Comparison of ENCODE assay signal across 8 cellular contexts in genomic region chr11:8081591-8082021, GRCh38. TPM values are rescaled to one million over a fixed set of nuclear protein-coding genes. Genes with fewer than 3 reads are reported as not detected.
DNase-seq lines count a peak whose midpoint lies in the region; ATAC-seq and TF ChIP-seq lines count a peak whose summit lies in the region.

No MANE protein-coding gene starts in this region.

- DNase-seq in EL: peak; percentile 27
- DNase-seq in WTC11 (ENCODE audit: low spot score): no peak
- no peak for DNase-seq in glutamatergic neuron
- no peak for DNase-seq in retinal pigment epithelial cell (ENCODE audit: low read depth)
- no peak for DNase-seq in NOMO-1 treated with DMSO at 0.1 percent for 48 hours (lab: John Stamatoyannopoulos, UW; ENCODE audit: unreplicated experiment)

- TF ChIP-seq CTCF in WTC11 (IDR thresholded peaks at IDR 0.05) (no peak), glutamatergic neuron (IDR thresholded peaks at IDR 0.05; ENCODE audit: partially characterized antibody, unreplicated experiment) (no peak), retinal pigment epithelial cell (conservative IDR thresholded peaks at IDR 0.05; ENCODE audit: low read depth, low read length) (no peak)

- H3K9me3 Mint-ChIP-seq in WTC11 (no peaks in the 10 kb centered on the region), glutamatergic neuron (ENCODE audit: unreplicated experiment) (peaks cover 6% of the 10 kb centered on the region)

- H3K27ac Mint-ChIP-seq in WTC11 (no peak overlapping the region), glutamatergic neuron (ENCODE audit: unreplicated experiment) (no peak overlapping the region)

- ATAC-seq in WTC11 (no peak), GM18907 (IDR thresholded peaks at IDR 0.05; ENCODE audit: unreplicated experiment) (no peak), GM21717 (IDR thresholded peaks at IDR 0.05; ENCODE audit: unreplicated experiment) (no peak), HG03025 (IDR thresholded peaks at IDR 0.05; ENCODE audit: low FRiP score, unreplicated experiment) (no peak)

- CTCF ChIA-PET in WTC11 (lab: Charles Lee): interaction anchor here (0.6 to 6.6 kb wide), 16 partner anchors 10 to 783 kb away, joined by 3 to 63 read pairs (median 6); partner anchors contain the start of genes EIF3F, LMO1 and RIC3

- H3K27me3 Mint-ChIP-seq in WTC11 (ENCODE audit: low read depth) (peaks cover 42% of the 10 kb centered on the region), glutamatergic neuron (ENCODE audit: unreplicated experiment) (peaks cover 18% of the 10 kb centered on the region)

- H3K4me3 Mint-ChIP-seq in WTC11: peak overlapping the region; percentile 79
- H3K4me3 Mint-ChIP-seq in glutamatergic neuron (ENCODE audit: unreplicated experiment): peak overlapping the region; percentile 65

- POLR2A ChIA-PET in WTC11 (lab: Charles Lee): interaction anchor here (0.7 kb wide), 1 partner anchor 9 kb away, joined by 3 read pairs; no protein-coding TSS in a partner anchor

- H3K4me1 Mint-ChIP-seq in WTC11 (peaks cover 55% of the 10 kb centered on the region), glutamatergic neuron (ENCODE audit: low read depth, unreplicated experiment) (peaks cover 8% of the 10 kb centered on the region)

- peak overlapping the region; percentile 40 for H3K4me3 ChIP-seq in retinal pigment epithelial cell (ENCODE audit: low read length)

- H3K36me3 Mint-ChIP-seq in WTC11 (no peaks in the 10 kb centered on the region), glutamatergic neuron (ENCODE audit: unreplicated experiment) (no peaks in the 10 kb centered on the region)

TF ChIP-seq in WTC11, 78 proteins besides CTCF, POLR2A, EP300 and RAD21:
- TF ChIP-seq, protein P1, sequence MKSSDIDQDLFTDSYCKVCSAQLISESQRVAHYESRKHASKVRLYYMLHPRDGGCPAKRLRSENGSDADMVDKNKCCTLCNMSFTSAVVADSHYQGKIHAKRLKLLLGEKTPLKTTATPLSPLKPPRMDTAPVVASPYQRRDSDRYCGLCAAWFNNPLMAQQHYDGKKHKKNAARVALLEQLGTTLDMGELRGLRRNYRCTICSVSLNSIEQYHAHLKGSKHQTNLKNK (CRISPR knock-in tag; IDR thresholded peaks at IDR 0.05): no peak
- TF ChIP-seq, protein P2, sequence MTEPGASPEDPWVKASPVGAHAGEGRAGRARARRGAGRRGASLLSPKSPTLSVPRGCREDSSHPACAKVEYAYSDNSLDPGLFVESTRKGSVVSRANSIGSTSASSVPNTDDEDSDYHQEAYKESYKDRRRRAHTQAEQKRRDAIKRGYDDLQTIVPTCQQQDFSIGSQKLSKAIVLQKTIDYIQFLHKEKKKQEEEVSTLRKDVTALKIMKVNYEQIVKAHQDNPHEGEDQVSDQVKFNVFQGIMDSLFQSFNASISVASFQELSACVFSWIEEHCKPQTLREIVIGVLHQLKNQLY (CRISPR knock-in tag; IDR thresholded peaks at IDR 0.05): no peak
- TF ChIP-seq USF1 (CRISPR knock-in tag; IDR thresholded peaks at IDR 0.05) (peak; percentile 64; the same call in 1 of the 2 replicates), NFATC4 (CRISPR knock-in tag; IDR thresholded peaks at IDR 0.05) (no peak), NR1H2 (CRISPR knock-in tag; IDR thresholded peaks at IDR 0.05) (no peak), EMX1 (CRISPR knock-in tag; IDR thresholded peaks at IDR 0.05) (no peak), ZNF416 (CRISPR knock-in tag; IDR thresholded peaks at IDR 0.05) (no peak)
- TF ChIP-seq, protein P3, sequence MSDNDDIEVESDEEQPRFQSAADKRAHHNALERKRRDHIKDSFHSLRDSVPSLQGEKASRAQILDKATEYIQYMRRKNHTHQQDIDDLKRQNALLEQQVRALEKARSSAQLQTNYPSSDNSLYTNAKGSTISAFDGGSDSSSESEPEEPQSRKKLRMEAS (CRISPR knock-in tag; IDR thresholded peaks at IDR 0.05): peak; percentile 42; the same call in 1 of the 2 replicates
- TF ChIP-seq, protein P4, sequence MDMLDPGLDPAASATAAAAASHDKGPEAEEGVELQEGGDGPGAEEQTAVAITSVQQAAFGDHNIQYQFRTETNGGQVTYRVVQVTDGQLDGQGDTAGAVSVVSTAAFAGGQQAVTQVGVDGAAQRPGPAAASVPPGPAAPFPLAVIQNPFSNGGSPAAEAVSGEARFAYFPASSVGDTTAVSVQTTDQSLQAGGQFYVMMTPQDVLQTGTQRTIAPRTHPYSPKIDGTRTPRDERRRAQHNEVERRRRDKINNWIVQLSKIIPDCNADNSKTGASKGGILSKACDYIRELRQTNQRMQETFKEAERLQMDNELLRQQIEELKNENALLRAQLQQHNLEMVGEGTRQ (CRISPR knock-in tag; IDR thresholded peaks at IDR 0.05): peak; percentile 51

RNA-seq across cellular contexts. Expression of gene TUB, which starts 0.6 kb away (rescaled TPM):
- total RNA-seq in WTC11 (2021) (29.2 to 32.1 TPM (median 30.0 TPM) in 3 replicates), glutamatergic neuron (ENCODE audit: unreplicated experiment) (2.8 TPM)
